In genomic region chr5:138035605-138036537, GRCh38 we compare ENCODE assay signal across 8 cellular contexts.
DNase-seq lines count a peak whose midpoint lies in the region; ATAC-seq lines count a peak whose summit lies in the region.

No MANE protein-coding gene starts in this region.

- H3K4me1 ChIP-seq in endocrine pancreas (ENCODE audit: control insufficient read depth, insufficient read depth, low read length), result no peaks in the 10 kb centered on the region

- no peak overlapping the region for H3K4me3 ChIP-seq in endocrine pancreas (ENCODE audit: control insufficient read depth, insufficient read depth, low read length)

- DNase-seq in Ammon's horn (ENCODE audit: low spot score) (peak; percentile 95), HS-5 (ENCODE audit: low read depth) (peak; percentile 64), NOMO-1 (lab: John Stamatoyannopoulos, UW; ENCODE audit: unreplicated experiment in 2 of 2) (peak; percentile 64 to 91), midbrain (lab: John Stamatoyannopoulos, UW) (peak; percentile 93)
- DNase-seq in activated CD8-positive, alpha-beta memory T cell treated with anti-CD3 and anti-CD28 coated beads for 24 hours, result peak; percentile 70
- peak; percentile 16 to 27 for DNase-seq in stimulated activated CD8-positive, alpha-beta memory T cell treated with anti-CD3 and anti-CD28 coated beads, Interleukin-7, amount 100 ng/mL, for 1 hour (ENCODE audit: low read depth in 2 of 2)

- H3K9me3 ChIP-seq in endocrine pancreas (ENCODE audit: control insufficient read depth, low read length), result no peaks in the 10 kb centered on the region

- H3K9ac ChIP-seq in endocrine pancreas (ENCODE audit: control insufficient read depth, insufficient read depth, low read length), result peak overlapping the region; percentile 19

- ATAC-seq in GM19023 (IDR thresholded peaks at IDR 0.05; ENCODE audit: unreplicated experiment), result peak; percentile 26

- no peaks in the 10 kb centered on the region for H3K27me3 ChIP-seq in endocrine pancreas (ENCODE audit: control insufficient read depth, insufficient read depth, low read length)

- H3K36me3 ChIP-seq in endocrine pancreas (ENCODE audit: control insufficient read depth, insufficient read depth, low read length), result no peaks in the 10 kb centered on the region

Comparison
In these comparisons a context has a peak if more than half of its experiments do, and no peak if none do; other contexts are left out.
1. DNase-seq: peak in every context shown above with its lines; median percentile 95 in Ammon's horn; 93 in midbrain; 78 in NOMO-1; 70 in activated CD8-positive, alpha-beta memory T cell treated with anti-CD3 and anti-CD28 coated beads for 24 hours; 64 in HS-5; 22 in stimulated activated CD8-positive, alpha-beta memory T cell treated with anti-CD3 and anti-CD28 coated beads, Interleukin-7, amount 100 ng/mL, for 1 hour.